In the genomic region with DNA sequence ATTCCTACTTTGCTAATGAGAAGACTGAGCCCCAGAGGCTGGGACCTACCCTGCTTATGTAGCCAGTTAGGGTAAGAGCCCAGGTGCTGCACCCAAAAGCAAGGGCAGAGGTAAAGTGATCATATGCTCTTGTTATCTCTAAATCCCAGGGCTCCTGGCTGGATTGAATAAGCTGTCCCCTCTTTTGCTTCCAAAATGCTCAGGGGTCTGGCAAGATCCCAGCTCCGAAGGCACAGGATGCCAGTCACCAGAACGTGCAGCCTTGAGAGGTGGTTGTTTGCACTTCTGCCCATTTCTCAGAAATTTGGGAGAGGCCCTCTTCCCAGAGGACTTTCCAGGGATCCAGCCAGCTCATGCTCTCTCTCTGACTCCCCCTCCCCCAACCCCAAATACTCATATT, we compare ENCODE assay signal across 28 cellular contexts.
"Had no signal": no experiment of that assay in that cellular context is flagged by ENCODE, and none has a peak within 500 bp of the region (broad histone marks: within the 10 kb centered on the region; RNA-seq: fewer than 3 reads in every experiment).

No MANE protein-coding gene starts in this region.

- DNase-seq: naive thymus-derived CD4-positive, alpha-beta T cell; natural killer cell; nephron progenitor cell; nucleus accumbens; pancreas; retina; right cardiac atrium; right lobe of liver; sigmoid colon; small intestine; stimulated activated CD4-positive, alpha-beta T cell treated with anti-CD3 and anti-CD28 coated beads, Interleukin-12 subunit alpha, Interleukin-12 subunit beta, amount 100 ng/mL, for 4 hours; stimulated activated CD4-positive, alpha-beta T cell treated with anti-CD3 and anti-CD28 coated beads, Interleukin-1b, Interleukin-23, amount 100 ng/mL, for 48 hours; stimulated activated CD4-positive, alpha-beta T cell treated with anti-CD3 and anti-CD28 coated beads, Interleukin-4, amount 100 ng/mL, for 1 hour; stimulated activated CD4-positive, alpha-beta T cell treated with anti-CD3 and anti-CD28 coated beads, Interleukin-4, amount 100 ng/mL, for 4 hours; stimulated activated CD8-positive, alpha-beta memory T cell treated with anti-CD3 and anti-CD28 coated beads, Interleukin-4, amount 100 ng/mL, for 48 hours; stimulated activated naive CD4-positive, alpha-beta T cell; stimulated activated naive CD8-positive, alpha-beta T cell treated with anti-CD3 and anti-CD28 coated beads, Interleukin-15, amount 100 ng/mL, for 72 hours; stimulated activated naive CD8-positive, alpha-beta T cell treated with anti-CD3 and anti-CD28 coated beads, Interleukin-15, Interleukin-2, amounts not matched to agents 100 U/mL and 50 U/mL, for 24 hours; testis; tibial artery; trophoblast cell; upper lobe of left lung had no signal

- H3K27me3 ChIP-seq: pancreas, right lobe of liver, sigmoid colon, suprapubic skin, testis, tibial artery, upper lobe of left lung, vagina had no signal

- H3K4me3 Mint-ChIP-seq: naive thymus-derived CD4-positive, alpha-beta T cell; natural killer cell; nephron progenitor cell; neural crest cell; stimulated activated memory B cell treated with anti-CD40 and anti-IgM and Interleukin-4, amounts not matched to agents 10 μg/mL and 1 μg/mL and 100 μg/mL, for 72 hours; stimulated activated naive CD8-positive, alpha-beta T cell treated with anti-CD3 and anti-CD28 coated beads, Interleukin-15, amount 100 ng/mL, for 72 hours had no signal

- H3K9me3 ChIP-seq: neutrophil, pancreas, prostate gland, right lobe of liver, sigmoid colon, suprapubic skin, testis, upper lobe of left lung, vagina had no signal

- H3K9me3 Mint-ChIP-seq: natural killer cell; stimulated activated naive CD8-positive, alpha-beta T cell treated with anti-CD3 and anti-CD28 coated beads, Interleukin-15, amount 100 ng/mL, for 72 hours had no signal

- H3K27ac Mint-ChIP-seq: natural killer cell; nephron progenitor cell; stimulated activated memory B cell treated with anti-CD40 and anti-IgM and Interleukin-4, amounts not matched to agents 10 μg/mL and 1 μg/mL and 100 μg/mL, for 72 hours; stimulated activated naive CD8-positive, alpha-beta T cell treated with anti-CD3 and anti-CD28 coated beads, Interleukin-15, amount 100 ng/mL, for 72 hours had no signal

- H3K4me3 ChIP-seq: pancreas, prostate gland, right lobe of liver, sigmoid colon, suprapubic skin, testis, tibial artery, upper lobe of left lung, vagina had no signal

- H3K27ac ChIP-seq: neutrophil, pancreas, prostate gland, right lobe of liver, sigmoid colon, suprapubic skin, testis, tibial artery, upper lobe of left lung, vagina had no signal

- H3K4me1 Mint-ChIP-seq: natural killer cell; stimulated activated memory B cell treated with anti-CD40 and anti-IgM and Interleukin-4, amounts not matched to agents 10 μg/mL and 1 μg/mL and 100 μg/mL, for 72 hours; stimulated activated naive CD8-positive, alpha-beta T cell treated with anti-CD3 and anti-CD28 coated beads, Interleukin-15, amount 100 ng/mL, for 72 hours had no signal

- H3K36me3 Mint-ChIP-seq: naive thymus-derived CD4-positive, alpha-beta T cell; natural killer cell; stimulated activated memory B cell treated with anti-CD40 and anti-IgM and Interleukin-4, amounts not matched to agents 10 μg/mL and 1 μg/mL and 100 μg/mL, for 72 hours had no signal

- ATAC-seq: naive thymus-derived CD4-positive, alpha-beta T cell; natural killer cell; pancreas; right cardiac atrium; right lobe of liver; stimulated activated memory B cell treated with anti-CD40 and anti-IgM and Interleukin-4, amounts not matched to agents 10 μg/mL and 1 μg/mL and 100 μg/mL, for 72 hours; stimulated activated naive CD8-positive, alpha-beta T cell treated with anti-CD3 and anti-CD28 coated beads, Interleukin-15, amount 100 ng/mL, for 72 hours; stimulated activated naive CD8-positive, alpha-beta T cell treated with anti-CD3 and anti-CD28 coated beads, Interleukin-15, Interleukin-2, amounts not matched to agents 100 U/mL and 50 U/mL, for 24 hours had no signal

- H3K36me3 ChIP-seq: neutrophil, pancreas, prostate gland, right lobe of liver, sigmoid colon, suprapubic skin, tibial artery, upper lobe of left lung, vagina had no signal

- H3K4me1 ChIP-seq: pancreas, prostate gland, vagina had no signal
